In the genomic region with DNA sequence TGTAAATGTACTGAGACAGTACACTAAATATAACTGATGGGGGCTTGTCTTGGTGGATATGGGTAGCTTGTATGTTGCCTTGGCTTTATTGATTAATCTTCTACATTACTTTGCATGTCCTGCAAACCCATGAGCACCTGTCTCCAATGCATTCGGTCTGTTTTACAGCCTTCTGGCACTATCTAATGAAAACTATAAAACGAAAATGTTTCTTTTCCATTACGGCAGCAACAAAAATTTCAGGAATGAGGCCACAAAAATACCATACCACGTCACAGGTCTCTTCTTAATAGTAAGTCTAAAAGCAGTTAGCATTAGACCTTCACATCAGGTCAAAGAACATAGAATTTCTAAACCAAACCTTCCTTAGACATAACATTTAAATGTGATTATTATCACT, we compare ENCODE assay signal across 18 cellular contexts. TPM values are rescaled to one million over a fixed set of nuclear protein-coding genes. Genes with fewer than 3 reads are reported as not detected.
"Had no signal": no experiment of that assay in that cellular context is flagged by ENCODE, and none has a peak within 500 bp of the region (broad histone marks: within the 10 kb centered on the region; RNA-seq: fewer than 3 reads in every experiment).

No MANE protein-coding gene starts in this region.

- H3K4me1 ChIP-seq: transverse colon had no signal

- H3K27ac ChIP-seq: coronary artery, heart left ventricle, transverse colon had no signal

- DNase-seq: activated CD4-positive, alpha-beta T cell treated with anti-CD3 and anti-CD28 coated beads for 4 hours; activated CD8-positive, alpha-beta T cell treated with anti-CD3 and anti-CD28 coated beads for 36 hours; activated effector memory CD4-positive, alpha-beta T cell treated with Interleukin-2 at 50 U/mL for 16 hours; activated naive CD4-positive, alpha-beta T cell treated with anti-CD3 and anti-CD28 coated beads, Interleukin-2, amount 50 U/mL, for 16 hours; activated T-cell treated with anti-CD3 and anti-CD28 coated beads, Interleukin-2, amount 50 U/mL, for 4 hours; effector CD4-positive, alpha-beta T cell; heart left ventricle; left colon; mucosa of descending colon; natural killer cell; posterior cingulate gyrus; small intestine; stimulated activated CD4-positive, alpha-beta T cell treated with anti-CD3 and anti-CD28 coated beads, Interleukin-4, amount 100 ng/mL, for 24 hours; stimulated activated naive CD4-positive, alpha-beta T cell; transverse colon had no signal

- H3K9me3 Mint-ChIP-seq: activated CD8-positive, alpha-beta T cell treated with anti-CD3 and anti-CD28 coated beads for 36 hours; activated T-cell treated with anti-CD3 and anti-CD28 coated beads, Interleukin-2, amount 50 U/mL, for 4 hours; natural killer cell; WTC11 had no signal

- H3K4me1 Mint-ChIP-seq: natural killer cell had no signal

- H3K27me3 ChIP-seq: heart left ventricle, transverse colon had no signal

- H3K4me3 ChIP-seq: coronary artery, heart left ventricle, mucosa of descending colon, transverse colon had no signal

- H3K4me3 Mint-ChIP-seq: activated CD8-positive, alpha-beta T cell treated with anti-CD3 and anti-CD28 coated beads for 36 hours; activated T-cell treated with anti-CD3 and anti-CD28 coated beads, Interleukin-2, amount 50 U/mL, for 4 hours; natural killer cell; WTC11 had no signal

- H3K36me3 Mint-ChIP-seq: natural killer cell had no signal

- H3K9me3 ChIP-seq: heart left ventricle, mucosa of descending colon, transverse colon had no signal

- H3K27ac Mint-ChIP-seq: activated CD8-positive, alpha-beta T cell treated with anti-CD3 and anti-CD28 coated beads for 36 hours; natural killer cell; WTC11 had no signal

- ATAC-seq: activated CD8-positive, alpha-beta T cell treated with anti-CD3 and anti-CD28 coated beads for 36 hours; activated T-cell treated with anti-CD3 and anti-CD28 coated beads, Interleukin-2, amount 50 U/mL, for 4 hours; heart left ventricle; left colon; mucosa of descending colon; natural killer cell; WTC11 had no signal

- H3K36me3 ChIP-seq: transverse colon had no signal

RNA-seq across cellular contexts. Expression of gene EDNRA, which starts 49.8 kb away (rescaled TPM):
- total RNA-seq: activated CD8-positive, alpha-beta T cell treated with anti-CD3 and anti-CD28 coated beads for 36 hours; natural killer cell; T-helper 2 cell treated with Interferon-gamma antibody and Interleukin-4, amounts not matched to agents 100 ng/mL and 5 ng/mL, for 36 hours had no signal
